In genomic region chr22:32528984-32529982, GRCh38 we compare ENCODE assay signal across 8 cellular contexts. TPM values are rescaled to one million over a fixed set of nuclear protein-coding genes. Genes with fewer than 3 reads are reported as not detected.
DNase-seq lines count a peak whose midpoint lies in the region; ATAC-seq and TF ChIP-seq lines count a peak whose summit lies in the region.

No MANE protein-coding gene starts in this region.

- TF ChIP-seq CTCF in GM12875 (IDR thresholded peaks at IDR 0.05; ENCODE audit: borderline replicate concordance, insufficient read depth, low read depth, low read length) (peak; percentile 75; the same call in 1 of the 2 replicates), epithelial cell of proximal tubule (conservative IDR thresholded peaks at IDR 0.05; ENCODE audit: low read depth, low read length) (peak; percentile 89)

- H3K4me3 ChIP-seq in GM12875 (ENCODE audit: low read depth, low read length) (no peak overlapping the region), epithelial cell of proximal tubule (ENCODE audit: low read depth, low read length) (no peak overlapping the region)

- no peak for ATAC-seq in HG03378 (IDR thresholded peaks at IDR 0.05; ENCODE audit: unreplicated experiment)

- DNase-seq in 8988T (peak; percentile 78), NOMO-1 (lab: John Stamatoyannopoulos, UW; ENCODE audit: unreplicated experiment in 2 of 2) (peak; percentile 56 to 80), epithelial cell of proximal tubule (ENCODE audit: low read depth) (peak; percentile 13), mucosa of gallbladder (ENCODE audit: low spot score) (peak; percentile 85)
- DNase-seq in activated CD8-positive, alpha-beta memory T cell treated with anti-CD3 and anti-CD28 coated beads, Interleukin-2, amount 50 U/mL, for 48 hours, result peak; percentile 83
- DNase-seq in stimulated activated CD8-positive, alpha-beta memory T cell treated with anti-CD3 and anti-CD28 coated beads, Interleukin-2, amount 100 ng/mL, for 1 hour (ENCODE audit: low read depth in 2 of 2), result peak; percentile 21 to 31

RNA-seq across cellular contexts. Expression of gene FBXO7, which starts 54.7 kb away (rescaled TPM):
- total RNA-seq in epithelial cell of proximal tubule (89.7 and 91.0 TPM in 2 replicates), mucosa of gallbladder (75.6 TPM)

Comparison
In these comparisons a context has a peak if more than half of its experiments do, and no peak if none do; other contexts are left out.
1. DNase-seq: peak in every context shown above with its lines; median percentile 85 in mucosa of gallbladder; 83 in activated CD8-positive, alpha-beta memory T cell treated with anti-CD3 and anti-CD28 coated beads, Interleukin-2, amount 50 U/mL, for 48 hours; 78 in 8988T; 68 in NOMO-1; 26 in stimulated activated CD8-positive, alpha-beta memory T cell treated with anti-CD3 and anti-CD28 coated beads, Interleukin-2, amount 100 ng/mL, for 1 hour; 13 in epithelial cell of proximal tubule.